ENCODE assay signal across 19 cellular contexts in the genomic region with DNA sequence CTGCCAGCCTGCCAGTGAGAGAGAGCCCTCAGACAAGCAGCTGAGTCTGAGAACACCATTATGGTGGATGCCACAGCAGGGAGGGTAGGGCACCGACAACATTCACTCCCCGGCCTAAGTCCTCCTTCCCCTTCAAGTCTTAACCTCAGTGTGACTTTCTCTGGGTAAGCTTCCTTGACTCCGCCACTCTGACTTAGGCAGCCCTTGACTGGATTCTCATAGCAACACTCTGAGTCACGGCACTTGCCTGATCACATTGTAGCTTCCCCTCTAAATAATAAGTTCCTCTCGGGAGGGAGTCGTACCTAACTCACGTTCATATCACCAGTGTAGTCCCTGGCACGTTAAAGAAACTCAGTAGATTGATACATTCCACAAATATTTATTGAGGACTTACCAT.
DNase-seq lines count a peak whose midpoint lies in the region; ATAC-seq and TF ChIP-seq lines count a peak whose summit lies in the region.
"Had no signal": no experiment of that assay in that cellular context is flagged by ENCODE, and none has a peak within 500 bp of the region (broad histone marks: within the 10 kb centered on the region; RNA-seq: fewer than 3 reads in every experiment).

No MANE protein-coding gene starts in this region.

- H3K4me1 Mint-ChIP-seq in activated T-helper 17 cell treated with anti-CD3 and anti-CD28 coated beads, Interleukin-2, amount 50 U/mL, for 72 hours, result no peaks in the 10 kb centered on the region
- H3K4me1 Mint-ChIP-seq: activated naive CD8-positive, alpha-beta T cell treated with anti-CD3 and anti-CD28 coated beads, Interleukin-2, amount 50 U/mL, for 24 hours; stimulated activated effector memory CD8-positive, alpha-beta T cell treated with anti-CD3 and anti-CD28 coated beads, Interleukin-12 subunit alpha, Interleukin-12 subunit beta, amount 100 ng/mL, for 72 hours had no signal

- intact Hi-C loops in upper lobe of right lung (cut with DNase I), result no loop called here

- H3K4me3 Mint-ChIP-seq in activated T-helper 17 cell treated with anti-CD3 and anti-CD28 coated beads, Interleukin-2, amount 50 U/mL, for 72 hours, result no peak overlapping the region
- H3K4me3 Mint-ChIP-seq: activated naive CD8-positive, alpha-beta T cell treated with anti-CD3 and anti-CD28 coated beads, Interleukin-2, amount 50 U/mL, for 24 hours; stimulated activated effector memory CD8-positive, alpha-beta T cell treated with anti-CD3 and anti-CD28 coated beads, Interleukin-12 subunit alpha, Interleukin-12 subunit beta, amount 100 ng/mL, for 72 hours had no signal

- DNase-seq in HPDE6-E6E7 (ENCODE audit: extremely low spot score) (peak; percentile 23), RWPE1 (ENCODE audit: low spot score) (peak; percentile 25), fibroblast of mammary gland (ENCODE audit: low read depth) (peak; percentile 3), upper lobe of right lung (no peak), NCI-H1930 (lab: John Stamatoyannopoulos, UW) (no peak)
- no peak for DNase-seq in stimulated activated CD4-positive, alpha-beta T cell treated with anti-CD3 and anti-CD28 coated beads, Interleukin-15, amount 100 ng/mL, for 24 hours
- DNase-seq: activated naive CD8-positive, alpha-beta T cell treated with anti-CD3 and anti-CD28 coated beads, Interleukin-2, amount 50 U/mL, for 24 hours; DND-41; Kasumi-1; left ventricle myocardium superior; NCI-H1417 treated with DMSO at 0.1 percent for 48 hours; nucleus accumbens; OCI-M1; T-helper 9 cell had no signal

- H3K27ac ChIP-seq in RWPE1, result no peak overlapping the region
- H3K27ac ChIP-seq in upper lobe of right lung, result no peak overlapping the region
- H3K27ac ChIP-seq: right atrium auricular region, SK-N-MC, thoracic aorta had no signal

- CTCF ChIA-PET in RWPE1 (lab: Yijun Ruan, JAX), result interaction anchor here (0.6 kb wide), 1 partner anchor 16 kb away, joined by 8 read pairs; no protein-coding TSS in a partner anchor

- no peaks in the 10 kb centered on the region for H3K36me3 ChIP-seq in upper lobe of right lung
- H3K36me3 ChIP-seq: right atrium auricular region, thoracic aorta had no signal

- TF ChIP-seq CTCF in RWPE1 (conservative IDR thresholded peaks at IDR 0.05; ENCODE audit: low read depth), result no peak
- TF ChIP-seq CTCF in fibroblast of mammary gland (conservative IDR thresholded peaks at IDR 0.05; ENCODE audit: control insufficient read depth, insufficient read depth, low read depth, low read length), result no peak
- TF ChIP-seq CTCF in upper lobe of right lung (IDR thresholded peaks at IDR 0.05), result no peak

- POLR2A ChIA-PET in RWPE1 (lab: Yijun Ruan, JAX; ENCODE audit: low non-redundant PET), result no interaction called here

- H3K36me3 Mint-ChIP-seq in activated T-helper 17 cell treated with anti-CD3 and anti-CD28 coated beads, Interleukin-2, amount 50 U/mL, for 72 hours (ENCODE audit: low read depth), result no peaks in the 10 kb centered on the region
- H3K36me3 Mint-ChIP-seq: stimulated activated effector memory CD8-positive, alpha-beta T cell treated with anti-CD3 and anti-CD28 coated beads, Interleukin-12 subunit alpha, Interleukin-12 subunit beta, amount 100 ng/mL, for 72 hours had no signal

- H3K9me3 ChIP-seq in upper lobe of right lung, result no peaks in the 10 kb centered on the region
- H3K9me3 ChIP-seq: right atrium auricular region, thoracic aorta had no signal

- H3K27ac Mint-ChIP-seq in activated T-helper 17 cell treated with anti-CD3 and anti-CD28 coated beads, Interleukin-2, amount 50 U/mL, for 72 hours, result no peak overlapping the region
- H3K27ac Mint-ChIP-seq: activated naive CD8-positive, alpha-beta T cell treated with anti-CD3 and anti-CD28 coated beads, Interleukin-2, amount 50 U/mL, for 24 hours; stimulated activated effector memory CD8-positive, alpha-beta T cell treated with anti-CD3 and anti-CD28 coated beads, Interleukin-12 subunit alpha, Interleukin-12 subunit beta, amount 100 ng/mL, for 72 hours had no signal

- H3K27me3 Mint-ChIP-seq in activated T-helper 17 cell treated with anti-CD3 and anti-CD28 coated beads, Interleukin-2, amount 50 U/mL, for 72 hours, result peaks cover 38% of the 10 kb centered on the region

- H3K27me3 ChIP-seq in upper lobe of right lung, result peaks cover 13% of the 10 kb centered on the region
- H3K27me3 ChIP-seq: right atrium auricular region had no signal

- H3K4me3 ChIP-seq in fibroblast of mammary gland (ENCODE audit: control insufficient read depth, low read depth, low read length) (no peak overlapping the region), upper lobe of right lung (no peak overlapping the region)
- H3K4me3 ChIP-seq: right atrium auricular region, SK-N-MC, thoracic aorta had no signal

- no peaks in the 10 kb centered on the region for H3K4me1 ChIP-seq in upper lobe of right lung
- H3K4me1 ChIP-seq: right atrium auricular region had no signal

- no peaks in the 10 kb centered on the region for H3K9me3 Mint-ChIP-seq in activated T-helper 17 cell treated with anti-CD3 and anti-CD28 coated beads, Interleukin-2, amount 50 U/mL, for 72 hours
- H3K9me3 Mint-ChIP-seq: activated naive CD8-positive, alpha-beta T cell treated with anti-CD3 and anti-CD28 coated beads, Interleukin-2, amount 50 U/mL, for 24 hours; stimulated activated effector memory CD8-positive, alpha-beta T cell treated with anti-CD3 and anti-CD28 coated beads, Interleukin-12 subunit alpha, Interleukin-12 subunit beta, amount 100 ng/mL, for 72 hours had no signal

- peak; percentile 26 for ATAC-seq in upper lobe of right lung
- no peak for ATAC-seq in activated T-helper 17 cell treated with anti-CD3 and anti-CD28 coated beads, Interleukin-2, amount 50 U/mL, for 72 hours (replicated peaks)
- ATAC-seq: activated naive CD8-positive, alpha-beta T cell treated with anti-CD3 and anti-CD28 coated beads, Interleukin-2, amount 50 U/mL, for 24 hours; left ventricle myocardium superior; stimulated activated effector memory CD8-positive, alpha-beta T cell treated with anti-CD3 and anti-CD28 coated beads, Interleukin-12 subunit alpha, Interleukin-12 subunit beta, amount 100 ng/mL, for 72 hours had no signal

Comparison
In these comparisons a context has a peak if more than half of its experiments do, and no peak if none do; other contexts are left out.
1. DNase-seq: peak in HPDE6-E6E7 (single experiment), RWPE1 (single experiment) and fibroblast of mammary gland (single experiment); none in upper lobe of right lung (single experiment), NCI-H1930 (0 of 2) and stimulated activated CD4-positive, alpha-beta T cell treated with anti-CD3 and anti-CD28 coated beads, Interleukin-15, amount 100 ng/mL, for 24 hours (single experiment).